ENCODE assay signal across 9 cellular contexts in the genomic region with DNA sequence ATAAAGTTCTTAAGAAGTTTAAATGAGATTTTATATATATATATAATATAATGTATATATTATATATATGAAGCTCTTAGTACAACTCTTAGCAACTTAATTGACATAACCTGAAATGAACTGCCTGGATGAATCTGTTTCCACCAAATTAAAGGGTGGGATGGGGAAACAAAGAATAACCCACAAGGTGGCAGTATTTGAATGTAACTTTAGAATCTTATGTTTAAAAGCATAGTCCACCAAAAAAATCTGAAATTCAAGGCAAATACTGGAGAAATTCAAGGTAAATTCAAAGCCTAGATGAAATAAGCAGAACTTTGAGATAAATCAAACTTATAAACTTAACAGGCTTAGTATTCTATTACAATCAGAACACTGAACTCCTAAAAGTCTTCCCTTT. TPM values are rescaled to one million over a fixed set of nuclear protein-coding genes. Genes with fewer than 3 reads are reported as not detected.
A peak's percentile ranks its signal among the peaks of the same experiment; 100 is the strongest.
DNase-seq lines count a peak whose midpoint lies in the region; TF ChIP-seq lines count a peak whose summit lies in the region.
"Had no signal": no experiment of that assay in that cellular context is flagged by ENCODE, and none has a peak within 500 bp of the region (broad histone marks: within the 10 kb centered on the region; RNA-seq: fewer than 3 reads in every experiment).

No MANE protein-coding gene starts in this region.

- H3K36me3 ChIP-seq in esophagus squamous epithelium = no peaks in the 10 kb centered on the region
- H3K36me3 ChIP-seq: HAP-1 had no signal

- no peak overlapping the region for H3K27ac ChIP-seq in esophagus squamous epithelium

- no peak for TF ChIP-seq POLR2A in esophagus squamous epithelium (IDR thresholded peaks at IDR 0.05)

- H3K27me3 ChIP-seq in esophagus squamous epithelium = no peaks in the 10 kb centered on the region

- H3K9me3 ChIP-seq in esophagus squamous epithelium = no peaks in the 10 kb centered on the region
- H3K9me3 ChIP-seq: HAP-1 had no signal

- in situ Hi-C loops in GM13977 (cut with MboI; ENCODE audit: low pct_unique_long_range_greater_than_20kb, low sequenced_read_pairs, unreplicated experiment) = loop anchor here (10.0 to 25.0 kb wide), 2 partner anchors 803 to 1260 kb away; partner anchors contain the start of gene PRSS35

- TF ChIP-seq CTCF in GM13977 (IDR thresholded peaks at IDR 0.05; ENCODE audit: extremely low read depth, insufficient read depth, missing control alignments) = peak; percentile 40
- peak in 4 of 6 experiments; percentile 18 to 53 (median 46) for TF ChIP-seq CTCF in esophagus squamous epithelium (IDR thresholded peaks at IDR 0.05)

- no peak overlapping the region for H3K4me3 ChIP-seq in esophagus squamous epithelium
- H3K4me3 ChIP-seq: HAP-1 had no signal

- peaks cover 0 to 15% (median 10%) of the 10 kb centered on the region in 3 donors for H3K4me1 ChIP-seq in esophagus squamous epithelium

- intact Hi-C loops in esophagus squamous epithelium (cut with DNase I) = loop anchor here (5.0 kb wide), 1 partner anchor 805 kb away; no protein-coding TSS in a partner anchor

- DNase-seq in AG08396 (ENCODE audit: low spot score) (peak; percentile 37), GM13977 (ENCODE audit: low spot score) (peak; percentile 41), OCI-M1 (lab: John Stamatoyannopoulos, UW) (peak; percentile 82), esophagus squamous epithelium (lab: John Stamatoyannopoulos, UW) (no peak), superior temporal gyrus (ENCODE audit: extremely low spot score) (peak; percentile 82), iPS-NIHi11 (ENCODE audit: low spot score) (no peak), mucosa of gallbladder (ENCODE audit: low spot score) (no peak), nucleus accumbens (lab: John Stamatoyannopoulos, UW) (no peak)

RNA-seq across cellular contexts. Expression of gene IBTK, which starts 4.4 kb away (rescaled TPM):
- total RNA-seq in esophagus squamous epithelium (10 to 100 TPM; 15.0 to 33.5 (median 27.0) TPM), mucosa of gallbladder (24.6 TPM)

Comparison
In these comparisons a context has a peak if more than half of its experiments do, and no peak if none do; other contexts are left out.
1. DNase-seq: peak in AG08396 (single experiment), GM13977 (single experiment), OCI-M1 (single experiment) and superior temporal gyrus (single experiment); none in esophagus squamous epithelium (single experiment), iPS-NIHi11 (single experiment), mucosa of gallbladder (single experiment) and nucleus accumbens (0 of 56).